Comparison of ENCODE assay signal across 30 cellular contexts in the genomic region with DNA sequence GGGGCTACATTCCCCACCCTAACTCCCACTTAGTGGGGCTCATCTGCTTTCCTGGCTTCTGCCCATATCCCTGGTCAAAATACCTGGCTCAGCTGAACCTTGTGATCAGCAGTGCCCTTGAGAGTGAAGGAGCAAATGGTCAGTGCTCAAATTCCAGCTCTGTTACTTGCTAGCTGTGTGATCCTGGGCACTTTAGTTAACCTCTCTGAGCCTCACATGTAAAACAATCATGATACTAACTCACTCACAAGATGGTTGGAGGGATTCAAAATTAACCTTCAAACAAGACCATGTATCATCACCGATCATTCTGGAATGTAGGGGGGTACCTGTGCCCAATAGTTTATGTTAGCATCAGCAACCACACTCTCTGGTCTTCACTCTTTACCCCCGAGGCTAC.
"Had no signal": no experiment of that assay in that cellular context is flagged by ENCODE, and none has a peak within 500 bp of the region (broad histone marks: within the 10 kb centered on the region; RNA-seq: fewer than 3 reads in every experiment).

No MANE protein-coding gene starts in this region.

- H3K4me3 ChIP-seq: adrenal gland, body of pancreas, gastrocnemius medialis had no signal

- H3K27me3 Mint-ChIP-seq: activated CD4-positive, alpha-beta T cell treated with anti-CD3 and anti-CD28 coated beads for 36 hours; activated naive CD4-positive, alpha-beta T cell treated with anti-CD3 and anti-CD28 coated beads, Interleukin-2, amount 50 U/mL, for 24 hours; activated naive CD8-positive, alpha-beta T cell treated with anti-CD3 and anti-CD28 coated beads for 36 hours had no signal

- H3K27ac ChIP-seq: adrenal gland, body of pancreas, gastrocnemius medialis had no signal

- H3K4me1 ChIP-seq: adrenal gland, gastrocnemius medialis had no signal

- H3K27me3 ChIP-seq: body of pancreas had no signal

- H3K9me3 ChIP-seq: adrenal gland, body of pancreas, gastrocnemius medialis had no signal

- H3K27ac Mint-ChIP-seq: activated CD4-positive, alpha-beta memory T cell treated with anti-CD3 and anti-CD28 coated beads for 36 hours; activated CD4-positive, alpha-beta T cell treated with anti-CD3 and anti-CD28 coated beads for 36 hours; activated CD4-positive, alpha-beta T cell treated with anti-CD3 and anti-CD28 coated beads, Interleukin-2, amount 10 ng/mL, durations not matched to agents 24 days and 14 days; activated CD8-positive, alpha-beta memory T cell treated with anti-CD3 and anti-CD28 coated beads, Interleukin-2, amount 10 ng/mL, durations not matched to agents 7 days and 5 days; activated CD8-positive, alpha-beta T cell treated with anti-CD3 and anti-CD28 coated beads, Interleukin-2, amount 10 ng/mL, durations not matched to agents 7 days and 5 days; activated naive CD4-positive, alpha-beta T cell treated with anti-CD3 and anti-CD28 coated beads for 36 hours; activated naive CD8-positive, alpha-beta T cell treated with anti-CD3 and anti-CD28 coated beads for 36 hours; activated naive CD8-positive, alpha-beta T cell treated with anti-CD3 and anti-CD28 coated beads, Interleukin-2, amount 50 U/mL, for 24 hours; activated T-helper 1 cell treated with anti-CD3 and anti-CD28 coated beads, Interleukin-12 subunit alpha, Interleukin-12 subunit beta, Interleukin-2, Interleukin-4 antibody, amounts not matched to agents 30 ng/mL and 10 ng/mL and 1 ng/mL, durations not matched to agents 14 hours and 24 hours and 36 hours; activated T-helper 2 cell treated with anti-CD3 and anti-CD28 coated beads, Interferon-gamma antibody, Interleukin-2, Interleukin-4, amounts not matched to agents 10 μg/mL and 5 μg/mL and 100 μg/mL, durations not matched to agents 14 hours and 24 hours and 36 hours had no signal

- H3K9me3 Mint-ChIP-seq: activated naive CD4-positive, alpha-beta T cell treated with anti-CD3 and anti-CD28 coated beads for 36 hours; activated naive CD4-positive, alpha-beta T cell treated with anti-CD3 and anti-CD28 coated beads, Interleukin-2, amount 50 U/mL, for 24 hours; activated naive CD8-positive, alpha-beta T cell treated with anti-CD3 and anti-CD28 coated beads, Interleukin-2, amount 50 U/mL, for 24 hours had no signal

- DNase-seq: activated CD4-positive, alpha-beta memory T cell treated with anti-CD3 and anti-CD28 coated beads for 36 hours; activated CD4-positive, alpha-beta T cell treated with anti-CD3 and anti-CD28 coated beads for 36 hours; activated CD4-positive, alpha-beta T cell treated with anti-CD3 and anti-CD28 coated beads, Interleukin-2, amount 10 ng/mL, durations not matched to agents 24 days and 14 days; activated CD4-positive, CD25-positive, alpha-beta regulatory T cell; activated CD4-positive, CD25-positive, alpha-beta regulatory T cell treated with anti-CD3 and anti-CD28 coated beads, Interleukin-2, amount 50 U/mL, for 72 hours; activated CD8-positive, alpha-beta memory T cell treated with anti-CD3 and anti-CD28 coated beads, Interleukin-2, amount 10 ng/mL, durations not matched to agents 7 days and 5 days; activated CD8-positive, alpha-beta memory T cell treated with anti-CD3 and anti-CD28 coated beads, Interleukin-2, amount 50 U/mL, for 4 hours; activated CD8-positive, alpha-beta T cell treated with anti-CD3 and anti-CD28 coated beads, Interleukin-2, amount 10 ng/mL, durations not matched to agents 7 days and 5 days; activated effector memory CD4-positive, alpha-beta T cell treated with anti-CD3 and anti-CD28 coated beads, Interleukin-2, amount 50 U/mL, for 16 hours; activated naive CD4-positive, alpha-beta T cell treated with anti-CD3 and anti-CD28 coated beads for 36 hours; activated naive CD8-positive, alpha-beta T cell treated with anti-CD3 and anti-CD28 coated beads for 36 hours; activated naive CD8-positive, alpha-beta T cell treated with anti-CD3 and anti-CD28 coated beads, Interleukin-2, amount 50 U/mL, for 24 hours; activated T-cell treated with anti-CD3 and anti-CD28 coated beads, Interleukin-2, amount 50 U/mL, for 1 hour; activated T-cell treated with anti-CD3 and anti-CD28 coated beads, Interleukin-2, amount 50 U/mL, for 48 hours; adrenal gland; amygdala; aorta; body of pancreas; caudate nucleus; cortex of kidney; dermis blood vessel endothelial cell; effector CD8-positive, alpha-beta T cell; foreskin fibroblast; gastrocnemius medialis; glutamatergic neuron; T-helper 2 cell had no signal

- H3K36me3 ChIP-seq: adrenal gland, gastrocnemius medialis had no signal

- ATAC-seq: activated CD4-positive, alpha-beta T cell treated with anti-CD3 and anti-CD28 coated beads for 36 hours; activated CD8-positive, alpha-beta memory T cell treated with anti-CD3 and anti-CD28 coated beads, Interleukin-2, amount 10 ng/mL, durations not matched to agents 7 days and 5 days; activated CD8-positive, alpha-beta T cell treated with anti-CD3 and anti-CD28 coated beads, Interleukin-2, amount 10 ng/mL, durations not matched to agents 7 days and 5 days; activated naive CD8-positive, alpha-beta T cell treated with anti-CD3 and anti-CD28 coated beads, Interleukin-2, amount 50 U/mL, for 24 hours; body of pancreas; esophagus mucosa; gastrocnemius medialis had no signal

- H3K36me3 Mint-ChIP-seq: activated CD4-positive, alpha-beta memory T cell treated with anti-CD3 and anti-CD28 coated beads for 36 hours; activated naive CD4-positive, alpha-beta T cell treated with anti-CD3 and anti-CD28 coated beads, Interleukin-2, amount 50 U/mL, for 24 hours; activated naive CD8-positive, alpha-beta T cell treated with anti-CD3 and anti-CD28 coated beads for 36 hours had no signal

- H3K4me3 Mint-ChIP-seq: activated CD4-positive, alpha-beta memory T cell treated with anti-CD3 and anti-CD28 coated beads for 36 hours; activated CD4-positive, alpha-beta T cell treated with anti-CD3 and anti-CD28 coated beads for 36 hours; activated CD4-positive, alpha-beta T cell treated with anti-CD3 and anti-CD28 coated beads, Interleukin-2, amount 10 ng/mL, durations not matched to agents 24 days and 14 days; activated CD8-positive, alpha-beta memory T cell treated with anti-CD3 and anti-CD28 coated beads, Interleukin-2, amount 10 ng/mL, durations not matched to agents 7 days and 5 days; activated CD8-positive, alpha-beta T cell treated with anti-CD3 and anti-CD28 coated beads, Interleukin-2, amount 10 ng/mL, durations not matched to agents 7 days and 5 days; activated naive CD4-positive, alpha-beta T cell treated with anti-CD3 and anti-CD28 coated beads for 36 hours; activated naive CD4-positive, alpha-beta T cell treated with anti-CD3 and anti-CD28 coated beads, Interleukin-2, amount 50 U/mL, for 24 hours; activated naive CD8-positive, alpha-beta T cell treated with anti-CD3 and anti-CD28 coated beads for 36 hours; activated naive CD8-positive, alpha-beta T cell treated with anti-CD3 and anti-CD28 coated beads, Interleukin-2, amount 50 U/mL, for 24 hours; activated T-helper 1 cell treated with anti-CD3 and anti-CD28 coated beads, Interleukin-12 subunit alpha, Interleukin-12 subunit beta, Interleukin-2, Interleukin-4 antibody, amounts not matched to agents 30 ng/mL and 10 ng/mL and 1 ng/mL, durations not matched to agents 14 hours and 24 hours and 36 hours had no signal
